ENCODE assay signal across 1 cellular context in genomic region chr22:47627561-47628253, GRCh38.
TF ChIP-seq lines count a peak whose summit lies in the region.

No MANE protein-coding gene starts in this region.

TF ChIP-seq in HCT116, 20 proteins besides CTCF, POLR2A, EP300 and RAD21:
- TF ChIP-seq TCF7L2 (IDR thresholded peaks at IDR 0.05; ENCODE audit: borderline replicate concordance, extremely low read depth, insufficient read depth, insufficient read length) (peak; percentile 54), FOSL1 (IDR thresholded peaks at IDR 0.05; ENCODE audit: low read depth) (no peak)
TF ChIP-seq in HCT116: peak in this region for 1.
